2 cellular contexts compared by ENCODE assay signal in the genomic region with DNA sequence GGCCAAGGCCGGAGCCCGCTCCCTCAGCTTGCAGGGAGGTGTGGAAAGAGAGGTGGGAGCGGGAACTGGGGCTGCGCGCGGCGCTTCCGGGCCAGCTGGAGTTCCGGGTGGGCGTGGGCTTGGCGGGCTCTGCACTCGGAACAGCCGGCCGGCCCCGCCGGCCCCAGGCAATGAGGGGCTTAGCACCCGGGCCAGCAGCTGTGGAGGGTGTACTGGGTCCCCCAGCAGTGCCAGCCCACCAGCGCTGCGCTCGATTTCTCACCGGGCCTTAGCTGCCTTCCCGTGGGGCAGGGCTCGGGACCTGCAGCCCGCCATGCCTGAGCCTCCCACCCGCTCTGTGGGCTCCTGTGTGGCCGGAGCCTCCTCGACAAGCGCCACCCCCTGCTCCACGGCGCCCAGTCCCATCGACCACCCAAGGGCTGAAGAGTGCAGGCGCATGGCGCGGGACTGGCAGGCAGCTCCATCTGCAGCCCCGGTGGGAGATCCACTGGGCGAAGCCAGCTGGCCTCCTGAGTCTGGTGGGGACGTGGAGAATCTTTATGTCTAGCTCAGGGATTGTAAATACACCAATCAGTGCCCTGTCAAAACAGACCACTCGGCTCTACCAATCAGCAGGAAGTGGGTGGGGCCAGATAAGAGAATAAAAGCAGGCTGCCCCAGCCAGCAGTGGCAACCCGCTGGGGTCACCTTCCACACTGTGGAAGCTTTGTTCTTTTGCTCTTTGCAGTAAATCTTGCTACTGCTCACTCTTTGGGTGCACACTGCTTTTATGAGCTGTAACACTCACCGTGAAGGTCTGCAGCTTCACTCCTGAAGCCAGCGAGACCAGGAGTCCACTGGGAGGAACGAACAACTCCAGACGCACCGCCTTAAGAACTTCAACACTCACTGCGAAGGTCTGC. TPM values are rescaled to one million over a fixed set of nuclear protein-coding genes. Genes with fewer than 3 reads are reported as not detected.
"Had no signal": no experiment of that assay in that cellular context is flagged by ENCODE, and none has a peak within 500 bp of the region (broad histone marks: within the 10 kb centered on the region; RNA-seq: fewer than 3 reads in every experiment).

No MANE protein-coding gene starts in this region.

RNA-seq across cellular contexts. Expression of a gene that starts 34.9 kb away (rescaled TPM):
- total RNA-seq: transverse colon had no signal
- polyA plus RNA-seq: naive thymus-derived CD4-positive, alpha-beta T cell had no signal
